Comparison of ENCODE assay signal across 23 cellular contexts in the genomic region with DNA sequence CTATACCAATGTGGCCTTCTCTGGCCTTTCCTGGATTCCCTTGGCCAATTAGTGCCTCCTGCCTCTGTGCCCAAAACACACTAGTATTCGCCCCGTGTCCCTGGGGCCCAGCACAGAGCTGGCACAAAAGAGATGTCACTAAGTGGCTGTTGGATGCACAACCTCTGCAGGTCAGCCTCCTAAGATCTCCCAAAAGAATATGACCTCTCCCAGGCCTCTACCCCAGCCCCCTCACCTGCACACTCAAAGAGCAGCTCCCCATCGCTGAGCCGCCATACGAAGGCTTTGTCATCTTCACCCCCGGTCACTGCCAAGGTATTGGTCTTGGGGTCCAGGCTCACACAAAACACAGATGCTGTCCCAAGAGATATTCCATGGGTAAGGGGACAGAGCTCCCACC. TPM values are rescaled to one million over a fixed set of nuclear protein-coding genes. Genes with fewer than 3 reads are reported as not detected.
DNase-seq lines count a peak whose midpoint lies in the region; ATAC-seq, FAIRE-seq and TF ChIP-seq lines count a peak whose summit lies in the region.
"Had no signal": no experiment of that assay in that cellular context is flagged by ENCODE, and none has a peak within 500 bp of the region (broad histone marks: within the 10 kb centered on the region; RNA-seq: fewer than 3 reads in every experiment).

No MANE protein-coding gene starts in this region.

- BruUV-seq in MCF 10A (replicated peaks; lab: Mats Ljungman, UMichigan): no TSS peak

- H3K27me3 Mint-ChIP-seq in MCF 10A (ENCODE audit: insufficient read depth, unreplicated experiment): no peaks in the 10 kb centered on the region
- H3K27me3 Mint-ChIP-seq in activated CD8-positive, alpha-beta T cell treated with anti-CD3 and anti-CD28 coated beads, Interleukin-2, amount 10 ng/mL, durations not matched to agents 7 days and 5 days (ENCODE audit: low read depth): no peaks in the 10 kb centered on the region
- H3K27me3 Mint-ChIP-seq in immature natural killer cell (ENCODE audit: low read depth in 3 of 3): peaks cover 4 to 10% (median 5%) of the 10 kb centered on the region in 3 donors

- H3K27ac Mint-ChIP-seq in MCF 10A (ENCODE audit: low read depth, unreplicated experiment) (no peak overlapping the region), immature natural killer cell (peak overlapping the region in 2 of 6 donors; percentile 53 to 67)
- H3K27ac Mint-ChIP-seq in activated CD8-positive, alpha-beta T cell treated with anti-CD3 and anti-CD28 coated beads, Interleukin-2, amount 10 ng/mL, durations not matched to agents 7 days and 5 days: no peak overlapping the region
- peak overlapping the region; percentile 46 for H3K27ac Mint-ChIP-seq in stimulated activated effector memory CD8-positive, alpha-beta T cell treated with anti-CD3 and anti-CD28 coated beads, Interleukin-12 subunit alpha, Interleukin-12 subunit beta, amount 100 ng/mL, for 72 hours

- no peak for FAIRE-seq in RCC 7860 (lab: Jason Lieb, UNC)
- FAIRE-seq: small intestine had no signal

- H3K4me3 Mint-ChIP-seq in MCF 10A (ENCODE audit: unreplicated experiment): peak overlapping the region; percentile 18
- peak overlapping the region; percentile 16 for H3K4me3 Mint-ChIP-seq in activated CD8-positive, alpha-beta T cell treated with anti-CD3 and anti-CD28 coated beads, Interleukin-2, amount 10 ng/mL, durations not matched to agents 7 days and 5 days
- peak overlapping the region in 4 of 5 donors; percentile 34 to 49 (median 44) for H3K4me3 Mint-ChIP-seq in immature natural killer cell
- no peak overlapping the region for H3K4me3 Mint-ChIP-seq in stimulated activated effector memory CD8-positive, alpha-beta T cell treated with anti-CD3 and anti-CD28 coated beads, Interleukin-12 subunit alpha, Interleukin-12 subunit beta, amount 100 ng/mL, for 72 hours

- POLR2A ChIA-PET in MCF 10A (lab: Yijun Ruan, JAX): interaction anchor here (0.9 kb wide), 1 partner anchor 13 kb away, joined by 3 read pairs; no protein-coding TSS in a partner anchor
- POLR2A ChIA-PET in activated CD8-positive, alpha-beta T cell treated with anti-CD3 and anti-CD28 coated beads, Interleukin-2, amount 10 ng/mL, durations not matched to agents 7 days and 5 days (lab: Charles Lee): interaction anchor here (0.8 to 1.0 kb wide), 2 partner anchors 10 to 404 kb away, joined by 3 read pairs; a partner anchor contains a TSS

- no peak overlapping the region for H3K27ac ChIP-seq in breast epithelium
- H3K27ac ChIP-seq: gastrocnemius medialis, HL-60, transverse colon had no signal

- H3K4me1 Mint-ChIP-seq in MCF 10A (ENCODE audit: insufficient read depth, unreplicated experiment): peaks cover 28% of the 10 kb centered on the region
- H3K4me1 Mint-ChIP-seq in activated CD8-positive, alpha-beta T cell treated with anti-CD3 and anti-CD28 coated beads, Interleukin-2, amount 10 ng/mL, durations not matched to agents 7 days and 5 days (ENCODE audit: low read depth): peaks cover 42% of the 10 kb centered on the region
- peaks cover 52 to 58% of the 10 kb centered on the region in 2 donors for H3K4me1 Mint-ChIP-seq in immature natural killer cell
- peaks cover 50% of the 10 kb centered on the region for H3K4me1 Mint-ChIP-seq in stimulated activated effector memory CD8-positive, alpha-beta T cell treated with anti-CD3 and anti-CD28 coated beads, Interleukin-12 subunit alpha, Interleukin-12 subunit beta, amount 100 ng/mL, for 72 hours

- TF ChIP-seq CTCF in MCF 10A (IDR thresholded peaks at IDR 0.05; ENCODE audit: unreplicated experiment): no peak
- no peak for TF ChIP-seq CTCF in breast epithelium (IDR thresholded peaks at IDR 0.05)

- no peak overlapping the region for H3K4me3 ChIP-seq in breast epithelium
- H3K4me3 ChIP-seq: gastrocnemius medialis, stomach, transverse colon had no signal

- intact Hi-C loops in MCF 10A (cut with micrococcal nuclease): no loop called here
- intact Hi-C loops in breast epithelium (cut with DNase I; ENCODE audit: low total_unique reads): no loop called here

- no peak for TF ChIP-seq POLR2A in breast epithelium (IDR thresholded peaks at IDR 0.05)

- DNase-seq in MCF 10A (ENCODE audit: unreplicated experiment) (no peak), breast epithelium (ENCODE audit: low spot score in 2 of 2) (no peak), immature natural killer cell (no peak), RCC 7860 (ENCODE audit: low spot score) (no peak), hepatic stellate cell (ENCODE audit: low spot score) (no peak)
- no peak for DNase-seq in activated CD8-positive, alpha-beta T cell treated with anti-CD3 and anti-CD28 coated beads, Interleukin-2, amount 10 ng/mL, durations not matched to agents 7 days and 5 days
- no peak for DNase-seq in stimulated activated effector memory CD8-positive, alpha-beta T cell treated with anti-CD3 and anti-CD28 coated beads, Interleukin-12 subunit alpha, Interleukin-12 subunit beta, amount 100 ng/mL, for 72 hours (ENCODE audit: low spot score in 2 of 2)
- DNase-seq: activated T-cell treated with anti-CD3 and anti-CD28 coated beads for 4 hours; DMS53; gastrocnemius medialis; NCI-H1694; NCI-H2171 treated with DMSO at 0.1 percent for 48 hours; NCI-H69; SHP77; small intestine; stimulated activated CD4-positive, alpha-beta T cell treated with anti-CD3 and anti-CD28 coated beads, Interleukin-2, amount 100 ng/mL, for 48 hours; stomach; SW 1271; transverse colon had no signal

- peaks cover 5 to 14% of the 10 kb centered on the region in 2 donors for H3K4me1 ChIP-seq in breast epithelium

- peaks cover 13% of the 10 kb centered on the region for H3K36me3 ChIP-seq in breast epithelium

- ATAC-seq in activated CD8-positive, alpha-beta T cell treated with anti-CD3 and anti-CD28 coated beads, Interleukin-2, amount 10 ng/mL, durations not matched to agents 7 days and 5 days: no peak
- ATAC-seq in stimulated activated effector memory CD8-positive, alpha-beta T cell treated with anti-CD3 and anti-CD28 coated beads, Interleukin-12 subunit alpha, Interleukin-12 subunit beta, amount 100 ng/mL, for 72 hours: no peak
- ATAC-seq in GM21576 (IDR thresholded peaks at IDR 0.05; ENCODE audit: unreplicated experiment): no peak
- ATAC-seq: esophagus mucosa, gastrocnemius medialis had no signal

- CTCF ChIA-PET in MCF 10A (lab: Yijun Ruan, JAX): interaction anchor here (0.6 to 2.8 kb wide), 3 partner anchors 10 to 182 kb away, joined by 3 to 8 read pairs (median 3); no protein-coding TSS in a partner anchor
- CTCF ChIA-PET in activated CD8-positive, alpha-beta T cell treated with anti-CD3 and anti-CD28 coated beads, Interleukin-2, amount 10 ng/mL, durations not matched to agents 7 days and 5 days (lab: Charles Lee): interaction anchor here (2.6 kb wide), 1 partner anchor 10 kb away, joined by 12 read pairs; no protein-coding TSS in a partner anchor

- no peaks in the 10 kb centered on the region for H3K27me3 ChIP-seq in breast epithelium
- H3K27me3 ChIP-seq: gastrocnemius medialis, stomach, transverse colon had no signal

- H3K36me3 Mint-ChIP-seq in MCF 10A (ENCODE audit: insufficient read depth, unreplicated experiment): peaks cover 68% of the 10 kb centered on the region
- peaks cover 28% of the 10 kb centered on the region for H3K36me3 Mint-ChIP-seq in activated CD8-positive, alpha-beta T cell treated with anti-CD3 and anti-CD28 coated beads, Interleukin-2, amount 10 ng/mL, durations not matched to agents 7 days and 5 days (ENCODE audit: low read depth)
- H3K36me3 Mint-ChIP-seq in immature natural killer cell: peaks cover 0 to 16% (median 8%) of the 10 kb centered on the region in 3 donors
- peaks cover 88% of the 10 kb centered on the region for H3K36me3 Mint-ChIP-seq in stimulated activated effector memory CD8-positive, alpha-beta T cell treated with anti-CD3 and anti-CD28 coated beads, Interleukin-12 subunit alpha, Interleukin-12 subunit beta, amount 100 ng/mL, for 72 hours
- H3K36me3 Mint-ChIP-seq: IgD-negative memory B cell had no signal

- H3K9me3 Mint-ChIP-seq in MCF 10A (ENCODE audit: unreplicated experiment): no peaks in the 10 kb centered on the region
- H3K9me3 Mint-ChIP-seq in activated CD8-positive, alpha-beta T cell treated with anti-CD3 and anti-CD28 coated beads, Interleukin-2, amount 10 ng/mL, durations not matched to agents 7 days and 5 days (ENCODE audit: insufficient read depth): no peaks in the 10 kb centered on the region
- no peaks in the 10 kb centered on the region for H3K9me3 Mint-ChIP-seq in immature natural killer cell
- no peaks in the 10 kb centered on the region for H3K9me3 Mint-ChIP-seq in stimulated activated effector memory CD8-positive, alpha-beta T cell treated with anti-CD3 and anti-CD28 coated beads, Interleukin-12 subunit alpha, Interleukin-12 subunit beta, amount 100 ng/mL, for 72 hours
- H3K9me3 Mint-ChIP-seq: IgD-negative memory B cell had no signal

- no peaks in the 10 kb centered on the region for H3K9me3 ChIP-seq in breast epithelium
- H3K9me3 ChIP-seq: gastrocnemius medialis, stomach, transverse colon had no signal

RNA-seq across cellular contexts. Expression of a gene that starts 2.7 kb away (rescaled TPM):
- 95.7 and 98.7 TPM in 2 replicates for total RNA-seq in MCF 10A (2022)
- total RNA-seq in breast epithelium: 100 to 1,000 TPM; 150 to 164 (median 151) TPM
- total RNA-seq in activated CD8-positive, alpha-beta T cell treated with anti-CD3 and anti-CD28 coated beads, Interleukin-2, amount 10 ng/mL, durations not matched to agents 7 days and 5 days: 10 to 100 TPM; 52.6 to 56.2 TPM
- polyA plus RNA-seq in immature natural killer cell: 100 to 1,000 TPM in 2 of 3 donors, 10 to 100 TPM in 1; 71.8 to 158 (median 101) TPM

RNA-seq across cellular contexts. Expression of a gene that starts 3.1 kb away (rescaled TPM):
- total RNA-seq in MCF 10A (2022): 13.0 and 23.1 TPM in 2 replicates
- total RNA-seq in breast epithelium: 10 to 100 TPM; 30.2 to 48.3 (median 35.6) TPM
- 10 to 100 TPM; 36.7 to 37.6 TPM for total RNA-seq in activated CD8-positive, alpha-beta T cell treated with anti-CD3 and anti-CD28 coated beads, Interleukin-2, amount 10 ng/mL, durations not matched to agents 7 days and 5 days
- 100 to 1,000 TPM in 1 of 3 donors, 10 to 100 TPM in 2; 96.3 to 145 (median 98.9) TPM for polyA plus RNA-seq in immature natural killer cell

RNA-seq across cellular contexts. Expression of a gene that starts 6.4 kb away (rescaled TPM):
- 0.16 TPM in 1 of 2 replicates, not detected in the other for total RNA-seq in MCF 10A (2022)
- total RNA-seq in breast epithelium: 10 to 100 TPM in 1 of 3 donors, 1 to 10 TPM in 2; 5.2 to 22.2 (median 8.5) TPM
- under 1 TPM; 0.97 TPM for total RNA-seq in activated CD8-positive, alpha-beta T cell treated with anti-CD3 and anti-CD28 coated beads, Interleukin-2, amount 10 ng/mL, durations not matched to agents 7 days and 5 days
- 1 to 10 TPM in 1 of 3 donors, under 1 TPM in 2; 0.19 to 2.9 (median 0.22) TPM for polyA plus RNA-seq in immature natural killer cell
- total RNA-seq: esophagus mucosa had no signal

RNA-seq across cellular contexts. Expression of a gene that starts 25.0 kb away (rescaled TPM):
- total RNA-seq in MCF 10A (2022) (96.8 and 107 TPM in 2 replicates), breast epithelium (100 to 1,000 TPM; 168 to 330 (median 170) TPM)
- total RNA-seq in activated CD8-positive, alpha-beta T cell treated with anti-CD3 and anti-CD28 coated beads, Interleukin-2, amount 10 ng/mL, durations not matched to agents 7 days and 5 days: 10 to 100 TPM; 52.9 to 58.9 TPM
- polyA plus RNA-seq in immature natural killer cell: 100 to 1,000 TPM; 119 to 268 (median 155) TPM

RNA-seq across cellular contexts. Expression of a gene that starts 50.3 kb away (rescaled TPM):
- total RNA-seq in MCF 10A (2022): 196 and 284 TPM in 2 replicates
- 100 to 1,000 TPM; 212 to 336 (median 248) TPM for total RNA-seq in breast epithelium
- total RNA-seq in activated CD8-positive, alpha-beta T cell treated with anti-CD3 and anti-CD28 coated beads, Interleukin-2, amount 10 ng/mL, durations not matched to agents 7 days and 5 days: 100 to 1,000 TPM; 821 to 844 TPM
- 1,000 to 10,000 TPM; 1,394 to 2,060 (median 1,454) TPM for polyA plus RNA-seq in immature natural killer cell
